14 cellular contexts compared by ENCODE assay signal in the genomic region with DNA sequence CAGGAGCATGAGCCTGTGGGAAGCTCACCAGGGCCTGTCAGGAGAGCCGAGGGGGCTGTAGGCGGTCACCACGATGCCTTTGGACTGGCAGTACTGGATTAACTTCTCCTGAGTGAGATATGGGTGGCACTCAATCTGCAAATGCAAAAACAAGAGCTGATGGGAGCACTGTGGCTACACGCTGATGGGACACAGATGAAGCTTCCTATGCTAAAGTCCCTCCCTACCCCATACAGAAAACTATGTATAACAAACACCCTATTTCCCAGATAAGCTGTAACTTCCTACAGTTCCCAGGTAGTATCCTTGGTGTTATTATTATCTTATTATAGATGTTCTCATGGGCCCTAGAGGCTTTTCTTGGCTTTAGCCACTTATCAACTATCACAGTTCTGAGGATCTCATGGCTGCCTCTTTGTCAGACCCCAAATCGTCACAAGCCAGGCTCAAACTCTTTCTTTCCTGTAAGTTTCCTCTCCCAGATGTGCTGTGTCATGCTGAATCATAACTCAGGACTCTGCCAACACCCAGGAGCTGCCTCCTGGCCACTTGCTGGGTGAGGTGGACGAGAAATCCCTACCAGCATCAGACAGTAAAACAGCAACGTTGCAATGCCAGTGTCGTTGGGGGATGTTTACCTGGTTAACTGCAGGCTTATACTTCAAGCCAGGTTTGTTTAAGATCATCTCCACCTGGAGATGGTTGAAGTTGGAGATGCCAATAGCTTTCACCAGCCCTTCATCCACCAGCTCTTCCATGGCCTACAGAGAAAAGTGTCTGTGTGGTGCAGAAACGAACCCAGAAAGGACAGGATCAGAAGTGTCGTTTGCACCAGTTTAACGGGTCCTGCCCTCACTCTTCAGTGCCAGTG. TPM values are rescaled to one million over a fixed set of nuclear protein-coding genes. Genes with fewer than 3 reads are reported as not detected.
DNase-seq lines count a peak whose midpoint lies in the region; ATAC-seq and TF ChIP-seq lines count a peak whose summit lies in the region.
"Had no signal": no experiment of that assay in that cellular context is flagged by ENCODE, and none has a peak within 500 bp of the region (broad histone marks: within the 10 kb centered on the region; RNA-seq: fewer than 3 reads in every experiment).

No MANE protein-coding gene starts in this region.

- H3K36me3 Mint-ChIP-seq in natural killer cell treated with Interleukin-12 subunit alpha and Interleukin-12 subunit beta and Interleukin-15 and Interleukin-18, amount 100 ng/mL, for 72 hours: peaks cover 16% of the 10 kb centered on the region

- CTCF ChIA-PET in HCT116 (lab: Charles Lee): interaction anchor here (1.2 to 4.2 kb wide), 3 partner anchors 16 to 99 kb away, joined by 3 to 19 read pairs (median 3); no protein-coding TSS in a partner anchor

- TF ChIP-seq CTCF in HCT116 (IDR thresholded peaks at IDR 0.05 in 2 of 3, conservative IDR thresholded peaks at IDR 0.05 in 1 of 3; ENCODE audit: borderline replicate concordance in 1 of 3, insufficient read depth in 1 of 3, low read depth in 2 of 3, low read length in 2 of 3) (no peak), fibroblast of villous mesenchyme (IDR thresholded peaks at IDR 0.05; ENCODE audit: insufficient read depth, low read depth, low read length) (no peak)

- H3K27ac ChIP-seq in HCT116 (ENCODE audit: low read depth, low read length): no peak overlapping the region
- H3K27ac ChIP-seq: Peyer's patch had no signal

- no peaks in the 10 kb centered on the region for H3K27me3 Mint-ChIP-seq in natural killer cell treated with Interleukin-12 subunit alpha and Interleukin-12 subunit beta and Interleukin-15 and Interleukin-18, amount 100 ng/mL, for 72 hours
- H3K27me3 Mint-ChIP-seq: CD4-positive, alpha-beta memory T cell had no signal

- H4K20me1 ChIP-seq in HCT116 (ENCODE audit: insufficient read depth): no peaks in the 10 kb centered on the region

- no peaks in the 10 kb centered on the region for H3K9me2 ChIP-seq in HCT116 (ENCODE audit: insufficient read depth)

- no peak overlapping the region for H2AFZ ChIP-seq in HCT116 (ENCODE audit: low read depth, low read length, poor library complexity, severe bottlenecking)

- peak overlapping the region; percentile 59 for H3K4me2 ChIP-seq in HCT116 (ENCODE audit: low read length)

- DNase-seq in ACHN (peak; percentile 67), HCT116 (ENCODE audit: low read depth, low spot score) (peak; percentile 21), UCSD-AML1 (lab: John Stamatoyannopoulos, UW; ENCODE audit: unreplicated experiment) (peak; percentile 9), fibroblast of villous mesenchyme (ENCODE audit: low read depth) (peak; percentile 86), KG1 (lab: John Stamatoyannopoulos, UW) (no peak)
- no peak for DNase-seq in natural killer cell treated with Interleukin-12 subunit alpha and Interleukin-12 subunit beta and Interleukin-15 and Interleukin-18, amount 100 ng/mL, for 72 hours (ENCODE audit: low spot score)
- DNase-seq: amygdala; CD4-positive, alpha-beta memory T cell; hypothalamus; NCI-H1436 treated with DMSO at 0.1 percent for 48 hours; Peyer's patch; stimulated activated CD4-positive, alpha-beta T cell treated with anti-CD3 and anti-CD28 coated beads, Interleukin-1b, Interleukin-23, amount 100 ng/mL, for 48 hours had no signal

- peak overlapping the region; percentile 35 for H3K9ac ChIP-seq in HCT116 (ENCODE audit: low read length)

- ATAC-seq in HCT116: peak; percentile 39; the same call in 1 of the 2 replicates
- no peak for ATAC-seq in natural killer cell treated with Interleukin-12 subunit alpha and Interleukin-12 subunit beta and Interleukin-15 and Interleukin-18, amount 100 ng/mL, for 72 hours
- ATAC-seq in GM18858 (IDR thresholded peaks at IDR 0.05; ENCODE audit: unreplicated experiment): no peak
- no peak for ATAC-seq in HG02885 (IDR thresholded peaks at IDR 0.05; ENCODE audit: poor library complexity, unreplicated experiment)

- POLR2A ChIA-PET in HCT116 (lab: Charles Lee): no interaction called here

- in situ Hi-C loops in ACHN (cut with HindIII; ENCODE audit: low pct_ligation_motif_present, low pct_unique_long_range_greater_than_20kb, low sequenced_read_pairs): no loop called here

- peaks cover 2 to 6% of the 10 kb centered on the region in 2 donors for H3K4me1 Mint-ChIP-seq in natural killer cell treated with Interleukin-12 subunit alpha and Interleukin-12 subunit beta and Interleukin-15 and Interleukin-18, amount 100 ng/mL, for 72 hours (ENCODE audit: low read depth in 2 of 2)

- RAD21 ChIA-PET in HCT116 (lab: Charles Lee; ENCODE audit: low non-redundant PET in 1 of 2, low total read pairs in 2 of 2, uncharacterized antibody in 2 of 2, unreplicated experiment in 2 of 2): interaction anchor here in 1 of 2 experiments (0.7 kb wide), 1 partner anchor 16 kb away, joined by 4 read pairs; no protein-coding TSS in a partner anchor

- TF ChIP-seq RAD21 in HCT116 (IDR thresholded peaks at IDR 0.05; ENCODE audit: low read depth): no peak

- no peaks in the 10 kb centered on the region for H3K9me3 ChIP-seq in HCT116 (ENCODE audit: control insufficient read depth in 1 of 2, insufficient read depth in 1 of 2, low read depth in 1 of 2, low read length in 2 of 2)
- H3K9me3 ChIP-seq: Peyer's patch had no signal

- BruUV-seq in HCT116 (replicated peaks; lab: Mats Ljungman, UMichigan): no TSS peak

- no peak overlapping the region for H3K27ac Mint-ChIP-seq in natural killer cell treated with Interleukin-12 subunit alpha and Interleukin-12 subunit beta and Interleukin-15 and Interleukin-18, amount 100 ng/mL, for 72 hours
- H3K27ac Mint-ChIP-seq: CD4-positive, alpha-beta memory T cell had no signal

- no peaks in the 10 kb centered on the region for H3K36me3 ChIP-seq in HCT116 (ENCODE audit: control insufficient read depth in 1 of 2, insufficient read depth in 2 of 2, low read length in 2 of 2)

- H3K4me3 ChIP-seq in HCT116 (replicated peaks in 1 of 2; ENCODE audit: low read depth in 1 of 2, low read length in 2 of 2): peak overlapping the region in 1 of 2 experiments; percentile 2; a peak in 1 of 4 replicates
- H3K4me3 ChIP-seq in fibroblast of villous mesenchyme (ENCODE audit: low read depth, low read length): no peak overlapping the region
- H3K4me3 ChIP-seq: Peyer's patch had no signal

- no peaks in the 10 kb centered on the region for H3K79me2 ChIP-seq in HCT116 (ENCODE audit: insufficient read depth, low read length)

- no peaks in the 10 kb centered on the region for H3K9me3 Mint-ChIP-seq in natural killer cell treated with Interleukin-12 subunit alpha and Interleukin-12 subunit beta and Interleukin-15 and Interleukin-18, amount 100 ng/mL, for 72 hours
- H3K9me3 Mint-ChIP-seq: CD4-positive, alpha-beta memory T cell had no signal

- no peak for TF ChIP-seq POLR2A in HCT116 (IDR thresholded peaks at IDR 0.05; ENCODE audit: borderline replicate concordance, extremely low read depth, insufficient read depth, insufficient read length)

- intact Hi-C loops in HCT116 (cut with micrococcal nuclease): no loop called here

- no peaks in the 10 kb centered on the region for H3K27me3 ChIP-seq in HCT116 (ENCODE audit: insufficient read depth, low read length)
- H3K27me3 ChIP-seq: Peyer's patch had no signal

- H3K4me1 ChIP-seq in HCT116 (ENCODE audit: control insufficient read depth in 1 of 2, insufficient read depth in 2 of 2, low read length in 2 of 2): peaks cover 5 to 24% of the 10 kb centered on the region in 2 experiments

- no peak overlapping the region for H3K4me3 Mint-ChIP-seq in natural killer cell treated with Interleukin-12 subunit alpha and Interleukin-12 subunit beta and Interleukin-15 and Interleukin-18, amount 100 ng/mL, for 72 hours
- H3K4me3 Mint-ChIP-seq: CD4-positive, alpha-beta memory T cell had no signal

TF ChIP-seq in HCT116, 20 proteins besides CTCF, POLR2A, EP300 and RAD21:
- TF ChIP-seq POLR2AphosphoS5 (IDR thresholded peaks at IDR 0.05; ENCODE audit: low read depth, low read length): no peak
- no peak for TF ChIP-seq ZFX (IDR thresholded peaks at IDR 0.05)
- peak; percentile 54; the same call in 1 of the 2 replicates for TF ChIP-seq SP1 (IDR thresholded peaks at IDR 0.05; ENCODE audit: low read depth)
- peak; percentile 65 for TF ChIP-seq FOSL1 (IDR thresholded peaks at IDR 0.05; ENCODE audit: low read depth)
TF ChIP-seq in HCT116: peak in this region for 2.

RNA-seq across cellular contexts. Expression of a gene that starts 10.3 kb away (rescaled TPM):
- total RNA-seq in HCT116 (2021; ENCODE audit: unreplicated experiment) (56.8 TPM), fibroblast of villous mesenchyme (102 and 542 TPM in 2 replicates)
- 51.7 and 58.6 TPM in 2 replicates for polyA plus RNA-seq in HCT116 (2012)
- total RNA-seq in natural killer cell treated with Interleukin-12 subunit alpha and Interleukin-12 subunit beta and Interleukin-15 and Interleukin-18, amount 100 ng/mL, for 72 hours: 100 to 1,000 TPM; 102 to 115 TPM

Comparison
In these comparisons a context has a peak if more than half of its experiments do, and no peak if none do; other contexts are left out.
1. DNase-seq: peak in ACHN (single experiment), HCT116 (single experiment), UCSD-AML1 (single experiment) and fibroblast of villous mesenchyme (single experiment); none in natural killer cell treated with Interleukin-12 subunit alpha and Interleukin-12 subunit beta and Interleukin-15 and Interleukin-18, amount 100 ng/mL, for 72 hours (single experiment) and KG1 (single experiment).